ENCODE assay signal across 1 cellular context in genomic region chr15:66932634-66933024, GRCh38.
TF ChIP-seq lines count a peak whose summit lies in the region.

No MANE protein-coding gene starts in this region.

TF ChIP-seq in HepG2, 621 proteins besides CTCF, POLR2A, EP300 and RAD21 (continued from another document):
- TF ChIP-seq ZBTB43 (CRISPR knock-in tag; conservative IDR thresholded peaks at IDR 0.05): peak; percentile 97
- TF ChIP-seq ZNF839 (CRISPR knock-in tag; IDR thresholded peaks at IDR 0.05; ENCODE audit: borderline replicate concordance): no peak
- TF ChIP-seq ATAD3A (CRISPR knock-in tag; IDR thresholded peaks at IDR 0.05): no peak
- no peak for TF ChIP-seq NCOA1 (CRISPR knock-in tag; IDR thresholded peaks at IDR 0.05)
- TF ChIP-seq ZSCAN22 (CRISPR knock-in tag; IDR thresholded peaks at IDR 0.05): no peak
- TF ChIP-seq HOXD1 (CRISPR knock-in tag; IDR thresholded peaks at IDR 0.05): no peak
- no peak for TF ChIP-seq ZFP37 (CRISPR knock-in tag; IDR thresholded peaks at IDR 0.05; ENCODE audit: borderline replicate concordance)
- TF ChIP-seq ZBTB10 (CRISPR knock-in tag; IDR thresholded peaks at IDR 0.05; ENCODE audit: borderline replicate concordance): no peak
- TF ChIP-seq NRL (CRISPR knock-in tag; IDR thresholded peaks at IDR 0.05; ENCODE audit: borderline replicate concordance): 0 out of 2 replicates have a peak, but pooled peaks have one; percentile 24
- TF ChIP-seq ZNF646 (CRISPR knock-in tag; IDR thresholded peaks at IDR 0.05): no peak; the same call in 1 of the 2 replicates
- no peak for TF ChIP-seq IKZF5 (CRISPR knock-in tag; IDR thresholded peaks at IDR 0.05)
- TF ChIP-seq CBX2 (IDR thresholded peaks at IDR 0.05; ENCODE audit: low read depth, low read length): no peak
- no peak for TF ChIP-seq CBX2 (CRISPR knock-in tag; IDR thresholded peaks at IDR 0.05; ENCODE audit: low read depth)
- TF ChIP-seq ZNF251 (CRISPR knock-in tag; IDR thresholded peaks at IDR 0.05): no peak
- TF ChIP-seq NCOA5 (CRISPR knock-in tag; IDR thresholded peaks at IDR 0.05): no peak
- no peak for TF ChIP-seq SIX4 (CRISPR knock-in tag; IDR thresholded peaks at IDR 0.05)
- no peak for TF ChIP-seq BCL3 (CRISPR knock-in tag; IDR thresholded peaks at IDR 0.05)
- no peak for TF ChIP-seq ATF1 (CRISPR knock-in tag; IDR thresholded peaks at IDR 0.05)
- TF ChIP-seq SOX6 (IDR thresholded peaks at IDR 0.05): 0 out of 2 replicates have a peak, but pooled peaks have one; percentile 44
- no peak for TF ChIP-seq SOX6 (CRISPR knock-in tag; IDR thresholded peaks at IDR 0.05)
- TF ChIP-seq MNT (IDR thresholded peaks at IDR 0.05): peak; percentile 97
- TF ChIP-seq JUNB (CRISPR knock-in tag; IDR thresholded peaks at IDR 0.05; ENCODE audit: borderline replicate concordance): peak; percentile 66; the same call in 1 of the 2 replicates
- TF ChIP-seq FOXP1 (IDR thresholded peaks at IDR 0.05): no peak
- TF ChIP-seq FOXP1 (CRISPR knock-in tag; IDR thresholded peaks at IDR 0.05): no peak
- 0 out of 2 replicates have a peak, but pooled peaks have one; percentile 3 for TF ChIP-seq ZMYM3 (CRISPR knock-in tag; IDR thresholded peaks at IDR 0.05)
- no peak for TF ChIP-seq TAF15 (IDR thresholded peaks at IDR 0.05; ENCODE audit: low read depth, low read length, poor library complexity, severe bottlenecking)
- 0 out of 2 replicates have a peak, but pooled peaks have one; percentile 33 for TF ChIP-seq REL (CRISPR knock-in tag; conservative IDR thresholded peaks at IDR 0.05)
